Comparison of ENCODE assay signal across 22 cellular contexts in genomic region chr5:122262107-122262506, GRCh38. TPM values are rescaled to one million over a fixed set of nuclear protein-coding genes. Genes with fewer than 3 reads are reported as not detected.
DNase-seq lines count a peak whose midpoint lies in the region; TF ChIP-seq lines count a peak whose summit lies in the region.
"Had no signal": no experiment of that assay in that cellular context is flagged by ENCODE, and none has a peak within 500 bp of the region (broad histone marks: within the 10 kb centered on the region; RNA-seq: fewer than 3 reads in every experiment).

No MANE protein-coding gene starts in this region.

- TF ChIP-seq CTCF in epithelial cell of esophagus (IDR thresholded peaks at IDR 0.05; ENCODE audit: insufficient read depth, low read depth, low read length, missing control alignments) (no peak), osteoblast (IDR thresholded peaks at IDR 0.05; ENCODE audit: extremely low read depth, low read depth, low read length) (no peak), prostate gland (IDR thresholded peaks at IDR 0.05) (no peak)

- H3K27me3 ChIP-seq in osteoblast (ENCODE audit: insufficient read depth, low read length) (no peaks in the 10 kb centered on the region), prostate gland (replicated peaks; ENCODE audit: insufficient read depth) (no peaks in the 10 kb centered on the region)
- H3K27me3 ChIP-seq: body of pancreas, MG63, uterus had no signal

- TF ChIP-seq POLR2A in prostate gland (IDR thresholded peaks at IDR 0.05) = no peak

- no peaks in the 10 kb centered on the region for H3K79me2 ChIP-seq in osteoblast (ENCODE audit: insufficient read depth, low read length)

- no peaks in the 10 kb centered on the region for H3K36me3 ChIP-seq in osteoblast (ENCODE audit: insufficient read depth, low read length)
- H3K36me3 ChIP-seq in prostate gland = no peaks in the 10 kb centered on the region
- H3K36me3 ChIP-seq: MG63, uterus, WERI-Rb-1 had no signal

- intact Hi-C loops in prostate gland (cut with DNase I) = no loop called here

- no peak overlapping the region for H2AFZ ChIP-seq in osteoblast (ENCODE audit: low read length)

- 100% methylated on average over 1 of the region's 1 CpG for WGBS in prostate gland

- H3K9me3 ChIP-seq in osteoblast (ENCODE audit: low read depth, low read length) (peaks cover 3% of the 10 kb centered on the region), prostate gland (no peaks in the 10 kb centered on the region)
- H3K9me3 ChIP-seq: body of pancreas had no signal

- DNase-seq in Daoy (ENCODE audit: low read depth) (peak; percentile 11), NCI-H226 (peak; percentile 87), epithelial cell of esophagus (ENCODE audit: low read depth) (peak; percentile 13), osteoblast (ENCODE audit: insufficient read length, low spot score, missing footprints) (no peak), prostate gland (ENCODE audit: low spot score) (no peak), GM19240 (ENCODE audit: insufficient read length, low spot score) (no peak), DMS79 treated with DMSO at 0.1 percent for 48 hours (lab: John Stamatoyannopoulos, UW) (no peak), SW480 (ENCODE audit: low spot score) (no peak)
- DNase-seq: activated CD4-positive, alpha-beta memory T cell treated with anti-CD3 and anti-CD28 coated beads for 36 hours; activated naive CD4-positive, alpha-beta T cell treated with anti-CD3 and anti-CD28 coated beads for 36 hours; body of pancreas; cortex of kidney; H9; left cardiac atrium; MG63; NCI-H146; NCI-H2171 treated with DMSO at 0.1 percent for 48 hours; psoas muscle; SIG-M5; uterus; WERI-Rb-1 had no signal

- H4K20me1 ChIP-seq in osteoblast (ENCODE audit: insufficient read depth, low read length) = no peaks in the 10 kb centered on the region

- peak overlapping the region; percentile 58 for H3K4me2 ChIP-seq in osteoblast (ENCODE audit: insufficient read depth, low read length)

- H3K4me1 ChIP-seq in osteoblast (ENCODE audit: insufficient read depth, low read length) = peaks cover 38% of the 10 kb centered on the region
- H3K4me1 ChIP-seq in prostate gland (replicated peaks) = no peaks in the 10 kb centered on the region
- H3K4me1 ChIP-seq: body of pancreas, psoas muscle, uterus had no signal

- peak overlapping the region; percentile 60 for H3K27ac ChIP-seq in osteoblast (ENCODE audit: low read depth, low read length)
- no peak overlapping the region for H3K27ac ChIP-seq in prostate gland
- H3K27ac ChIP-seq: body of pancreas, psoas muscle, uterus, WERI-Rb-1 had no signal

- H3K4me3 ChIP-seq in epithelial cell of esophagus (ENCODE audit: low read length) (no peak overlapping the region), osteoblast (ENCODE audit: insufficient read depth, low read length) (no peak overlapping the region), prostate gland (no peak overlapping the region)
- H3K4me3 ChIP-seq: body of pancreas, MG63, psoas muscle, uterus had no signal

RNA-seq across cellular contexts. Expression of gene SNCAIP, which starts 49.9 kb away (rescaled TPM):
- 7.4 and 8.2 TPM in 2 replicates for total RNA-seq in Daoy (2014; rRNA removed; shearing (Covaris generic))
- total RNA-seq in osteoblast = 6.2 and 8.0 TPM in 2 replicates
- total RNA-seq in prostate gland = 1 to 10 TPM; 5.1 to 8.2 TPM
- total RNA-seq: activated CD4-positive, alpha-beta memory T cell treated with anti-CD3 and anti-CD28 coated beads for 36 hours; activated naive CD4-positive, alpha-beta T cell treated with anti-CD3 and anti-CD28 coated beads for 36 hours; HepG2 had no signal

Comparison
In these comparisons a context has a peak if more than half of its experiments do, and no peak if none do; other contexts are left out.
1. DNase-seq: peak in Daoy (single experiment), NCI-H226 (single experiment) and epithelial cell of esophagus (single experiment); none in osteoblast (single experiment), prostate gland (single experiment), GM19240 (single experiment), DMS79 treated with DMSO at 0.1 percent for 48 hours (single experiment) and SW480 (single experiment).